Comparison of ENCODE assay signal across 1 cellular context in genomic region chr16:31458835-31459721, GRCh38.
TF ChIP-seq lines count a peak whose summit lies in the region.

Gene ARMC5 (plus strand): TSS chr16:31459501. CDS start chr16:31459525, 24 bp downstream.

TF ChIP-seq in HEK293, 187 proteins besides CTCF, POLR2A, EP300 and RAD21 (continued from another document and continues in another):
- TF ChIP-seq, protein P1, sequence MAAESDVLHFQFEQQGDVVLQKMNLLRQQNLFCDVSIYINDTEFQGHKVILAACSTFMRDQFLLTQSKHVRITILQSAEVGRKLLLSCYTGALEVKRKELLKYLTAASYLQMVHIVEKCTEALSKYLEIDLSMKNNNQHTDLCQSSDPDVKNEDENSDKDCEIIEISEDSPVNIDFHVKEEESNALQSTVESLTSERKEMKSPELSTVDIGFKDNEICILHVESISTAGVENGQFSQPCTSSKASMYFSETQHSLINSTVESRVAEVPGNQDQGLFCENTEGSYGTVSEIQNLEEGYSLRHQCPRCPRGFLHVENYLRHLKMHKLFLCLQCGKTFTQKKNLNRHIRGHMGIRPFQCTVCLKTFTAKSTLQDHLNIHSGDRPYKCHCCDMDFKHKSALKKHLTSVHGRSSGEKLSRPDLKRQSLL (tag by site-specific recombination; IDR thresholded peaks at IDR 0.05) = no peak; the same call in 1 of the 2 replicates
- TF ChIP-seq FEZF1 (tag by site-specific recombination; IDR thresholded peaks at IDR 0.05) (no peak), ZNF214 (tag by site-specific recombination; IDR thresholded peaks at IDR 0.05; ENCODE audit: borderline replicate concordance) (no peak), ZNF561 (tag by site-specific recombination; IDR thresholded peaks at IDR 0.05; ENCODE audit: borderline replicate concordance) (peak; percentile 39; the same call in 1 of the 2 replicates), ZNF776 (tag by site-specific recombination; IDR thresholded peaks at IDR 0.05; ENCODE audit: borderline replicate concordance) (peak; percentile 51; the same call in 1 of the 2 replicates), ZNF274 (IDR thresholded peaks at IDR 0.05; ENCODE audit: low read length) (no peak), ZNF274 (tag by site-specific recombination; IDR thresholded peaks at IDR 0.05; ENCODE audit: borderline replicate concordance) (no peak), HOXA7 (CRISPR knock-in tag; IDR thresholded peaks at IDR 0.05; ENCODE audit: borderline replicate concordance) (no peak), ZNF555 (tag by site-specific recombination; conservative IDR thresholded peaks at IDR 0.05) (no peak), ZNF391 (tag by site-specific recombination; IDR thresholded peaks at IDR 0.05; ENCODE audit: borderline replicate concordance, low read depth) (peak; percentile 28; the same call in 1 of the 2 replicates), ZNF777 (tag by site-specific recombination; IDR thresholded peaks at IDR 0.05; ENCODE audit: borderline replicate concordance) (peak; percentile 61; the same call in 1 of the 2 replicates), ZNF768 (tag by site-specific recombination; IDR thresholded peaks at IDR 0.05) (no peak), ZNF501 (tag by site-specific recombination; IDR thresholded peaks at IDR 0.05) (peak; percentile 42; the same call in 1 of the 2 replicates), EGR2 (tag by site-specific recombination; IDR thresholded peaks at IDR 0.05; ENCODE audit: low read depth) (peak; percentile 62), KLF9 (tag by site-specific recombination; IDR thresholded peaks at IDR 0.05; ENCODE audit: low read depth) (peak; percentile 84), ZEB2 (tag by site-specific recombination; IDR thresholded peaks at IDR 0.05) (peak; percentile 95), IKZF3 (tag by site-specific recombination; IDR thresholded peaks at IDR 0.05) (peak; percentile 98), ZNF585B (tag by site-specific recombination; IDR thresholded peaks at IDR 0.05) (no peak), ZNF530 (tag by site-specific recombination; IDR thresholded peaks at IDR 0.05; ENCODE audit: low read depth) (no peak), ZNF791 (tag by site-specific recombination; IDR thresholded peaks at IDR 0.05) (no peak), ZNF366 (tag by site-specific recombination; conservative IDR thresholded peaks at IDR 0.05) (no peak), ZNF654 (tag by site-specific recombination; IDR thresholded peaks at IDR 0.05; ENCODE audit: low read depth) (no peak), KLF10 (tag by site-specific recombination; IDR thresholded peaks at IDR 0.05) (peak; percentile 51), ZBTB20 (tag by site-specific recombination; IDR thresholded peaks at IDR 0.05) (peak; percentile 79; the same call in 1 of the 2 replicates), ZNF571 (tag by site-specific recombination; IDR thresholded peaks at IDR 0.05) (no peak), ZNF394 (tag by site-specific recombination; IDR thresholded peaks at IDR 0.05; ENCODE audit: borderline replicate concordance) (peak; percentile 80; the same call in 1 of the 2 replicates), ZFHX2 (tag by site-specific recombination; conservative IDR thresholded peaks at IDR 0.05) (peak; percentile 50), ZNF341 (tag by site-specific recombination; IDR thresholded peaks at IDR 0.05; ENCODE audit: low read depth) (peak; percentile 84), ZNF670 (tag by site-specific recombination; IDR thresholded peaks at IDR 0.05; ENCODE audit: low read depth) (no peak), ZBTB48 (tag by site-specific recombination; IDR thresholded peaks at IDR 0.05) (peak; percentile 80; the same call in 1 of the 2 replicates), ZFP69B (tag by site-specific recombination; IDR thresholded peaks at IDR 0.05) (0 out of 2 replicates have a peak, but pooled peaks have one; percentile 6), ZNF155 (tag by site-specific recombination; IDR thresholded peaks at IDR 0.05) (no peak), SP3 (tag by site-specific recombination; IDR thresholded peaks at IDR 0.05) (peak; percentile 97), ZNF660 (tag by site-specific recombination; IDR thresholded peaks at IDR 0.05) (peak; percentile 36; the same call in 1 of the 2 replicates), ZNF26 (tag by site-specific recombination; IDR thresholded peaks at IDR 0.05) (no peak), GLIS1 (tag by site-specific recombination; IDR thresholded peaks at IDR 0.05) (peak; percentile 33; the same call in 1 of the 2 replicates), ZNF146 (tag by site-specific recombination; IDR thresholded peaks at IDR 0.05) (no peak), ZBTB7A (tag by site-specific recombination; IDR thresholded peaks at IDR 0.05; ENCODE audit: low read depth) (no peak)
- TF ChIP-seq, protein P2, sequence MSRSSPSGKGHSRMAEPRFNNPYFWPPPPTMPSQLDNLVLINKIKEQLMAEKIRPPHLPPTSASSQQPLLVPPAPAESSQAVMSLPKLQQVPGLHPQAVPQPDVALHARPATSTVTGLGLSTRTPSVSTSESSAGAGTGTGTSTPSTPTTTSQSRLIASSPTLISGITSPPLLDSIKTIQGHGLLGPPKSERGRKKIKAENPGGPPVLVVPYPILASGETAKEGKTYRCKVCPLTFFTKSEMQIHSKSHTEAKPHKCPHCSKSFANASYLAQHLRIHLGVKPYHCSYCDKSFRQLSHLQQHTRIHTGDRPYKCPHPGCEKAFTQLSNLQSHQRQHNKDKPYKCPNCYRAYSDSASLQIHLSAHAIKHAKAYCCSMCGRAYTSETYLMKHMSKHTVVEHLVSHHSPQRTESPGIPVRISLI (tag by site-specific recombination; IDR thresholded peaks at IDR 0.05) = no peak
- TF ChIP-seq, protein P3, sequence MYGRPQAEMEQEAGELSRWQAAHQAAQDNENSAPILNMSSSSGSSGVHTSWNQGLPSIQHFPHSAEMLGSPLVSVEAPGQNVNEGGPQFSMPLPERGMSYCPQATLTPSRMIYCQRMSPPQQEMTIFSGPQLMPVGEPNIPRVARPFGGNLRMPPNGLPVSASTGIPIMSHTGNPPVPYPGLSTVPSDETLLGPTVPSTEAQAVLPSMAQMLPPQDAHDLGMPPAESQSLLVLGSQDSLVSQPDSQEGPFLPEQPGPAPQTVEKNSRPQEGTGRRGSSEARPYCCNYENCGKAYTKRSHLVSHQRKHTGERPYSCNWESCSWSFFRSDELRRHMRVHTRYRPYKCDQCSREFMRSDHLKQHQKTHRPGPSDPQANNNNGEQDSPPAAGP (tag by site-specific recombination; IDR thresholded peaks at IDR 0.05) = peak; percentile 86
- TF ChIP-seq, protein P4, sequence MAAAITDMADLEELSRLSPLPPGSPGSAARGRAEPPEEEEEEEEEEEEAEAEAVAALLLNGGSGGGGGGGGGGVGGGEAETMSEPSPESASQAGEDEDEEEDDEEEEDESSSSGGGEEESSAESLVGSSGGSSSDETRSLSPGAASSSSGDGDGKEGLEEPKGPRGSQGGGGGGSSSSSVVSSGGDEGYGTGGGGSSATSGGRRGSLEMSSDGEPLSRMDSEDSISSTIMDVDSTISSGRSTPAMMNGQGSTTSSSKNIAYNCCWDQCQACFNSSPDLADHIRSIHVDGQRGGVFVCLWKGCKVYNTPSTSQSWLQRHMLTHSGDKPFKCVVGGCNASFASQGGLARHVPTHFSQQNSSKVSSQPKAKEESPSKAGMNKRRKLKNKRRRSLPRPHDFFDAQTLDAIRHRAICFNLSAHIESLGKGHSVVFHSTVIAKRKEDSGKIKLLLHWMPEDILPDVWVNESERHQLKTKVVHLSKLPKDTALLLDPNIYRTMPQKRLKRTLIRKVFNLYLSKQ (tag by site-specific recombination; IDR thresholded peaks at IDR 0.05; ENCODE audit: borderline replicate concordance) = no peak
- TF ChIP-seq, protein P5, sequence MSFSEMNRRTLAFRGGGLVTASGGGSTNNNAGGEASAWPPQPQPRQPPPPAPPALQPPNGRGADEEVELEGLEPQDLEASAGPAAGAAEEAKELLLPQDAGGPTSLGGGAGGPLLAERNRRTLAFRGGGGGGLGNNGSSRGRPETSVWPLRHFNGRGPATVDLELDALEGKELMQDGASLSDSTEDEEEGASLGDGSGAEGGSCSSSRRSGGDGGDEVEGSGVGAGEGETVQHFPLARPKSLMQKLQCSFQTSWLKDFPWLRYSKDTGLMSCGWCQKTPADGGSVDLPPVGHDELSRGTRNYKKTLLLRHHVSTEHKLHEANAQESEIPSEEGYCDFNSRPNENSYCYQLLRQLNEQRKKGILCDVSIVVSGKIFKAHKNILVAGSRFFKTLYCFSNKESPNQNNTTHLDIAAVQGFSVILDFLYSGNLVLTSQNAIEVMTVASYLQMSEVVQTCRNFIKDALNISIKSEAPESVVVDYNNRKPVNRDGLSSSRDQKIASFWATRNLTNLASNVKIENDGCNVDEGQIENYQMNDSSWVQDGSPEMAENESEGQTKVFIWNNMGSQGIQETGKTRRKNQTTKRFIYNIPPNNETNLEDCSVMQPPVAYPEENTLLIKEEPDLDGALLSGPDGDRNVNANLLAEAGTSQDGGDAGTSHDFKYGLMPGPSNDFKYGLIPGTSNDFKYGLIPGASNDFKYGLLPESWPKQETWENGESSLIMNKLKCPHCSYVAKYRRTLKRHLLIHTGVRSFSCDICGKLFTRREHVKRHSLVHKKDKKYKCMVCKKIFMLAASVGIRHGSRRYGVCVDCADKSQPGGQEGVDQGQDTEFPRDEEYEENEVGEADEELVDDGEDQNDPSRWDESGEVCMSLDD (tag by site-specific recombination; IDR thresholded peaks at IDR 0.05) = 0 out of 2 replicates have a peak, but pooled peaks have one; percentile 36
- TF ChIP-seq, protein P6, sequence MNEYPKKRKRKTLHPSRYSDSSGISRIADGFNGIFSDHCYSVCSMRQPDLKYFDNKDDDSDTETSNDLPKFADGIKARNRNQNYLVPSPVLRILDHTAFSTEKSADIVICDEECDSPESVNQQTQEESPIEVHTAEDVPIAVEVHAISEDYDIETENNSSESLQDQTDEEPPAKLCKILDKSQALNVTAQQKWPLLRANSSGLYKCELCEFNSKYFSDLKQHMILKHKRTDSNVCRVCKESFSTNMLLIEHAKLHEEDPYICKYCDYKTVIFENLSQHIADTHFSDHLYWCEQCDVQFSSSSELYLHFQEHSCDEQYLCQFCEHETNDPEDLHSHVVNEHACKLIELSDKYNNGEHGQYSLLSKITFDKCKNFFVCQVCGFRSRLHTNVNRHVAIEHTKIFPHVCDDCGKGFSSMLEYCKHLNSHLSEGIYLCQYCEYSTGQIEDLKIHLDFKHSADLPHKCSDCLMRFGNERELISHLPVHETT (tag by site-specific recombination; IDR thresholded peaks at IDR 0.05) = peak; percentile 50
- TF ChIP-seq, protein P7, sequence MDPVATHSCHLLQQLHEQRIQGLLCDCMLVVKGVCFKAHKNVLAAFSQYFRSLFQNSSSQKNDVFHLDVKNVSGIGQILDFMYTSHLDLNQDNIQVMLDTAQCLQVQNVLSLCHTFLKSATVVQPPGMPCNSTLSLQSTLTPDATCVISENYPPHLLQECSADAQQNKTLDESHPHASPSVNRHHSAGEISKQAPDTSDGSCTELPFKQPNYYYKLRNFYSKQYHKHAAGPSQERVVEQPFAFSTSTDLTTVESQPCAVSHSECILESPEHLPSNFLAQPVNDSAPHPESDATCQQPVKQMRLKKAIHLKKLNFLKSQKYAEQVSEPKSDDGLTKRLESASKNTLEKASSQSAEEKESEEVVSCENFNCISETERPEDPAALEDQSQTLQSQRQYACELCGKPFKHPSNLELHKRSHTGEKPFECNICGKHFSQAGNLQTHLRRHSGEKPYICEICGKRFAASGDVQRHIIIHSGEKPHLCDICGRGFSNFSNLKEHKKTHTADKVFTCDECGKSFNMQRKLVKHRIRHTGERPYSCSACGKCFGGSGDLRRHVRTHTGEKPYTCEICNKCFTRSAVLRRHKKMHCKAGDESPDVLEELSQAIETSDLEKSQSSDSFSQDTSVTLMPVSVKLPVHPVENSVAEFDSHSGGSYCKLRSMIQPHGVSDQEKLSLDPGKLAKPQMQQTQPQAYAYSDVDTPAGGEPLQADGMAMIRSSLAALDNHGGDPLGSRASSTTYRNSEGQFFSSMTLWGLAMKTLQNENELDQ (tag by site-specific recombination; IDR thresholded peaks at IDR 0.05; ENCODE audit: low read depth) = no peak
- TF ChIP-seq, protein P8, sequence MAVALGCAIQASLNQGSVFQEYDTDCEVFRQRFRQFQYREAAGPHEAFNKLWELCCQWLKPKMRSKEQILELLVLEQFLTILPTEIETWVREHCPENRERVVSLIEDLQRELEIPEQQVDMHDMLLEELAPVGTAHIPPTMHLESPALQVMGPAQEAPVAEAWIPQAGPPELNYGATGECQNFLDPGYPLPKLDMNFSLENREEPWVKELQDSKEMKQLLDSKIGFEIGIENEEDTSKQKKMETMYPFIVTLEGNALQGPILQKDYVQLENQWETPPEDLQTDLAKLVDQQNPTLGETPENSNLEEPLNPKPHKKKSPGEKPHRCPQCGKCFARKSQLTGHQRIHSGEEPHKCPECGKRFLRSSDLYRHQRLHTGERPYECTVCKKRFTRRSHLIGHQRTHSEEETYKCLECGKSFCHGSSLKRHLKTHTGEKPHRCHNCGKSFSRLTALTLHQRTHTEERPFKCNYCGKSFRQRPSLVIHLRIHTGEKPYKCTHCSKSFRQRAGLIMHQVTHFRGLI (tag by site-specific recombination; IDR thresholded peaks at IDR 0.05) = peak; percentile 17; the same call in 1 of the 2 replicates
- TF ChIP-seq, protein P9, sequence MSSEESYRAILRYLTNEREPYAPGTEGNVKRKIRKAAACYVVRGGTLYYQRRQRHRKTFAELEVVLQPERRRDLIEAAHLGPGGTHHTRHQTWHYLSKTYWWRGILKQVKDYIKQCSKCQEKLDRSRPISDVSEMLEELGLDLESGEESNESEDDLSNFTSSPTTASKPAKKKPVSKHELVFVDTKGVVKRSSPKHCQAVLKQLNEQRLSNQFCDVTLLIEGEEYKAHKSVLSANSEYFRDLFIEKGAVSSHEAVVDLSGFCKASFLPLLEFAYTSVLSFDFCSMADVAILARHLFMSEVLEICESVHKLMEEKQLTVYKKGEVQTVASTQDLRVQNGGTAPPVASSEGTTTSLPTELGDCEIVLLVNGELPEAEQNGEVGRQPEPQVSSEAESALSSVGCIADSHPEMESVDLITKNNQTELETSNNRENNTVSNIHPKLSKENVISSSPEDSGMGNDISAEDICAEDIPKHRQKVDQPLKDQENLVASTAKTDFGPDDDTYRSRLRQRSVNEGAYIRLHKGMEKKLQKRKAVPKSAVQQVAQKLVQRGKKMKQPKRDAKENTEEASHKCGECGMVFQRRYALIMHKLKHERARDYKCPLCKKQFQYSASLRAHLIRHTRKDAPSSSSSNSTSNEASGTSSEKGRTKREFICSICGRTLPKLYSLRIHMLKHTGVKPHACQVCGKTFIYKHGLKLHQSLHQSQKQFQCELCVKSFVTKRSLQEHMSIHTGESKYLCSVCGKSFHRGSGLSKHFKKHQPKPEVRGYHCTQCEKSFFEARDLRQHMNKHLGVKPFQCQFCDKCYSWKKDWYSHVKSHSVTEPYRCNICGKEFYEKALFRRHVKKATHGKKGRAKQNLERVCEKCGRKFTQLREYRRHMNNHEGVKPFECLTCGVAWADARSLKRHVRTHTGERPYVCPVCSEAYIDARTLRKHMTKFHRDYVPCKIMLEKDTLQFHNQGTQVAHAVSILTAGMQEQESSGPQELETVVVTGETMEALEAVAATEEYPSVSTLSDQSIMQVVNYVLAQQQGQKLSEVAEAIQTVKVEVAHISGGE (tag by site-specific recombination; conservative IDR thresholded peaks at IDR 0.05; ENCODE audit: low read depth) = peak; percentile 94
